1 cellular context compared by ENCODE assay signal in the genomic region with DNA sequence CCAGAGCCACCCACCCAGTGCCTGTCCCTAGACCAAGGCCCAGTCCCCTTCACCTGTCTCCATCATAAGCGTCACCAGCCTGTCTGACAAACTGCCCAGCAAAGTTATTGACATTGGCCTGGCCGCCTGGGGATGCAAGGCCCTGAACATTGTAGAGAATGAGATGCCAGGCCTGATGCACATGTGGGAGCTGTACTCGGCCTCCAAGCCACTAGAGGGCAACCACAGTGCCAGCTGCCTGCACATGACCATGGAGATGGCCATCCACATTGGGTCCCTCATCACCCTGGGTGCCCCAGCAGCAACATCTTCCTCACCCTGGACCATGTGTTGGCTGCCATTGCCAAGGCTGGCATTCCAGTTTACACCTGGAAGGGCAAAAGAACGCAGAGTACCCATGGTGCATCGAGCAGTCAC.
TF ChIP-seq lines count a peak whose summit lies in the region.

No MANE protein-coding gene starts in this region.

TF ChIP-seq in K562, 482 proteins besides CTCF, POLR2A, EP300 and RAD21 (continued from another document):
- TF ChIP-seq, protein P1, sequence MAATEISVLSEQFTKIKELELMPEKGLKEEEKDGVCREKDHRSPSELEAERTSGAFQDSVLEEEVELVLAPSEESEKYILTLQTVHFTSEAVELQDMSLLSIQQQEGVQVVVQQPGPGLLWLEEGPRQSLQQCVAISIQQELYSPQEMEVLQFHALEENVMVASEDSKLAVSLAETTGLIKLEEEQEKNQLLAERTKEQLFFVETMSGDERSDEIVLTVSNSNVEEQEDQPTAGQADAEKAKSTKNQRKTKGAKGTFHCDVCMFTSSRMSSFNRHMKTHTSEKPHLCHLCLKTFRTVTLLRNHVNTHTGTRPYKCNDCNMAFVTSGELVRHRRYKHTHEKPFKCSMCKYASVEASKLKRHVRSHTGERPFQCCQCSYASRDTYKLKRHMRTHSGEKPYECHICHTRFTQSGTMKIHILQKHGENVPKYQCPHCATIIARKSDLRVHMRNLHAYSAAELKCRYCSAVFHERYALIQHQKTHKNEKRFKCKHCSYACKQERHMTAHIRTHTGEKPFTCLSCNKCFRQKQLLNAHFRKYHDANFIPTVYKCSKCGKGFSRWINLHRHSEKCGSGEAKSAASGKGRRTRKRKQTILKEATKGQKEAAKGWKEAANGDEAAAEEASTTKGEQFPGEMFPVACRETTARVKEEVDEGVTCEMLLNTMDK (IDR thresholded peaks at IDR 0.05; ENCODE audit: borderline replicate concordance, insufficient read depth, low read depth, low read length, poor library complexity, severe bottlenecking), result peak; percentile 78
- TF ChIP-seq, protein P2, sequence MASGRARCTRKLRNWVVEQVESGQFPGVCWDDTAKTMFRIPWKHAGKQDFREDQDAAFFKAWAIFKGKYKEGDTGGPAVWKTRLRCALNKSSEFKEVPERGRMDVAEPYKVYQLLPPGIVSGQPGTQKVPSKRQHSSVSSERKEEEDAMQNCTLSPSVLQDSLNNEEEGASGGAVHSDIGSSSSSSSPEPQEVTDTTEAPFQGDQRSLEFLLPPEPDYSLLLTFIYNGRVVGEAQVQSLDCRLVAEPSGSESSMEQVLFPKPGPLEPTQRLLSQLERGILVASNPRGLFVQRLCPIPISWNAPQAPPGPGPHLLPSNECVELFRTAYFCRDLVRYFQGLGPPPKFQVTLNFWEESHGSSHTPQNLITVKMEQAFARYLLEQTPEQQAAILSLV (tag; IDR thresholded peaks at IDR 0.05), result no peak
- TF ChIP-seq CC2D1A (IDR thresholded peaks at IDR 0.05) (peak; percentile 66), ZNF57 (CRISPR knock-in tag; IDR thresholded peaks at IDR 0.05) (no peak), ZNF408 (CRISPR knock-in tag; IDR thresholded peaks at IDR 0.05; ENCODE audit: low read depth) (no peak), ETS2 (tag; IDR thresholded peaks at IDR 0.05; ENCODE audit: borderline replicate concordance, poor library complexity, severe bottlenecking) (peak; percentile 33), HMG20A (CRISPR knock-in tag; conservative IDR thresholded peaks at IDR 0.05) (no peak), BRF1 (IDR thresholded peaks at IDR 0.05; ENCODE audit: borderline replicate concordance, extremely low read depth, insufficient read length) (no peak), ZNF354B (CRISPR knock-in tag; IDR thresholded peaks at IDR 0.05) (no peak), STAT5B (CRISPR knock-in tag; IDR thresholded peaks at IDR 0.05) (no peak), ZNF785 (CRISPR knock-in tag; IDR thresholded peaks at IDR 0.05) (no peak), HDAC6 (IDR thresholded peaks at IDR 0.05; ENCODE audit: low read depth, low read length) (no peak), HDGF (IDR thresholded peaks at IDR 0.05) (no peak), RBM14 (IDR thresholded peaks at IDR 0.05; ENCODE audit: borderline replicate concordance, insufficient read depth, low read depth, low read length) (no peak), ZNF695 (CRISPR knock-in tag; IDR thresholded peaks at IDR 0.05) (no peak), POLR3G (IDR thresholded peaks at IDR 0.05; ENCODE audit: extremely low read depth, insufficient read length, insufficient replicate concordance) (no peak), MECOM (CRISPR knock-in tag; IDR thresholded peaks at IDR 0.05) (0 out of 2 replicates have a peak, but pooled peaks have one; percentile 12), TRIM24 (IDR thresholded peaks at IDR 0.05) (no peak), RFX1 (IDR thresholded peaks at IDR 0.05) (no peak), CREBBP (IDR thresholded peaks at IDR 0.05; ENCODE audit: low read depth, low read length) (no peak)
- TF ChIP-seq, protein P3, sequence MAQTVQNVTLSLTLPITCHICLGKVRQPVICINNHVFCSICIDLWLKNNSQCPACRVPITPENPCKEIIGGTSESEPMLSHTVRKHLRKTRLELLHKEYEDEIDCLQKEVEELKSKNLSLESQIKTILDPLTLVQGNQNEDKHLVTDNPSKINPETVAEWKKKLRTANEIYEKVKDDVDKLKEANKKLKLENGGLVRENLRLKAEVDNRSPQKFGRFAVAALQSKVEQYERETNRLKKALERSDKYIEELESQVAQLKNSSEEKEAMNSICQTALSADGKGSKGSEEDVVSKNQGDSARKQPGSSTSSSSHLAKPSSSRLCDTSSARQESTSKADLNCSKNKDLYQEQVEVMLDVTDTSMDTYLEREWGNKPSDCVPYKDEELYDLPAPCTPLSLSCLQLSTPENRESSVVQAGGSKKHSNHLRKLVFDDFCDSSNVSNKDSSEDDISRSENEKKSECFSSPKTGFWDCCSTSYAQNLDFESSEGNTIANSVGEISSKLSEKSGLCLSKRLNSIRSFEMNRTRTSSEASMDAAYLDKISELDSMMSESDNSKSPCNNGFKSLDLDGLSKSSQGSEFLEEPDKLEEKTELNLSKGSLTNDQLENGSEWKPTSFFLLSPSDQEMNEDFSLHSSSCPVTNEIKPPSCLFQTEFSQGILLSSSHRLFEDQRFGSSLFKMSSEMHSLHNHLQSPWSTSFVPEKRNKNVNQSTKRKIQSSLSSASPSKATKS (CRISPR knock-in tag; IDR thresholded peaks at IDR 0.05), result no peak
- TF ChIP-seq, protein P4, sequence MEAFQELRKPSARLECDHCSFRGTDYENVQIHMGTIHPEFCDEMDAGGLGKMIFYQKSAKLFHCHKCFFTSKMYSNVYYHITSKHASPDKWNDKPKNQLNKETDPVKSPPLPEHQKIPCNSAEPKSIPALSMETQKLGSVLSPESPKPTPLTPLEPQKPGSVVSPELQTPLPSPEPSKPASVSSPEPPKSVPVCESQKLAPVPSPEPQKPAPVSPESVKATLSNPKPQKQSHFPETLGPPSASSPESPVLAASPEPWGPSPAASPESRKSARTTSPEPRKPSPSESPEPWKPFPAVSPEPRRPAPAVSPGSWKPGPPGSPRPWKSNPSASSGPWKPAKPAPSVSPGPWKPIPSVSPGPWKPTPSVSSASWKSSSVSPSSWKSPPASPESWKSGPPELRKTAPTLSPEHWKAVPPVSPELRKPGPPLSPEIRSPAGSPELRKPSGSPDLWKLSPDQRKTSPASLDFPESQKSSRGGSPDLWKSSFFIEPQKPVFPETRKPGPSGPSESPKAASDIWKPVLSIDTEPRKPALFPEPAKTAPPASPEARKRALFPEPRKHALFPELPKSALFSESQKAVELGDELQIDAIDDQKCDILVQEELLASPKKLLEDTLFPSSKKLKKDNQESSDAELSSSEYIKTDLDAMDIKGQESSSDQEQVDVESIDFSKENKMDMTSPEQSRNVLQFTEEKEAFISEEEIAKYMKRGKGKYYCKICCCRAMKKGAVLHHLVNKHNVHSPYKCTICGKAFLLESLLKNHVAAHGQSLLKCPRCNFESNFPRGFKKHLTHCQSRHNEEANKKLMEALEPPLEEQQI (IDR thresholded peaks at IDR 0.05), result peak; percentile 84; the same call in 1 of the 2 replicates
- TF ChIP-seq, protein P5, sequence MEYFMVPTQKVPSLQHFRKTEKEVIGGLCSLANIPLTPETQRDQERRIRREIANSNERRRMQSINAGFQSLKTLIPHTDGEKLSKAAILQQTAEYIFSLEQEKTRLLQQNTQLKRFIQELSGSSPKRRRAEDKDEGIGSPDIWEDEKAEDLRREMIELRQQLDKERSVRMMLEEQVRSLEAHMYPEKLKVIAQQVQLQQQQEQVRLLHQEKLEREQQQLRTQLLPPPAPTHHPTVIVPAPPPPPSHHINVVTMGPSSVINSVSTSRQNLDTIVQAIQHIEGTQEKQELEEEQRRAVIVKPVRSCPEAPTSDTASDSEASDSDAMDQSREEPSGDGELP (CRISPR knock-in tag; IDR thresholded peaks at IDR 0.05; ENCODE audit: borderline replicate concordance), result peak; percentile 33; the same call in 1 of the 2 replicates
